Comparison of ENCODE assay signal across 15 cellular contexts in the genomic region with DNA sequence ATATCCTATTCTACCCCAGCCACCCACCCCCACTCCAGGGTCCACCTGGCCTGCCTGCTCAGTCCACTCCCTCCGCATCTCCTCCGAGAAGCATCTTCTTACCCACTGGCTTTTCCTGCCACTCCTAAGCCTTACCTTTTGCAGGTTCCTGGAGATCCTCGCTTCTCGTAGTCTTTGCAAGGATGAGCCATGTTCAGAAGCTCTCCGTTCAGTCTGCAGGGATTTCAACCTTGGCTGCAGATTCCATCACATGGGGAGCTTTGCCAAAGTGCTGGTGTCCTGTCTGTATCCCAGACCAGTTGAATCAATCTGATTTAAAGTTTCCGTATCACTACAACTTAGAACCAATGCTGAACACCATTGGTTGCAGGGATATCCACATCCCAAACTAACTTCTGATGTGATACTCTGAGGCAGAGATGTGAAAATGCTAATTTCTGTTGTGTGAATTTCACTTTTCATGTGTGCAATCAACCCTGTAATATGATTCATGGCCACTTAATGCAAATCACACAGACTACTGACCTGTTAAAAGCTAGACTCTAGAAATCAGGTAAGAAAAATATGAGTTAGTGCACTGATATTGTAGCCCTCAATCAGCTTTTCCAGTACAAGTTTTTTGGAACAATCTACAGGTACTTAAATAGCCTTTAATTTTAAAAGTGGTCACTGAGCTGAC.
DNase-seq lines count a peak whose midpoint lies in the region; ATAC-seq and TF ChIP-seq lines count a peak whose summit lies in the region.
"Had no signal": no experiment of that assay in that cellular context is flagged by ENCODE, and none has a peak within 500 bp of the region (broad histone marks: within the 10 kb centered on the region; RNA-seq: fewer than 3 reads in every experiment).

No MANE protein-coding gene starts in this region.

- H3K4me1 Mint-ChIP-seq in activated T-cell treated with anti-CD3 and anti-CD28 coated beads, Interleukin-2, amount 50 U/mL, for 24 hours (ENCODE audit: low read depth): peaks cover 48% of the 10 kb centered on the region
- H3K4me1 Mint-ChIP-seq in GM23338: peaks cover 11% of the 10 kb centered on the region

- H3K9ac ChIP-seq in skeletal muscle satellite cell (ENCODE audit: low read depth, low read length): peak overlapping the region; percentile 3

- H4K20me1 ChIP-seq in GM23338 (replicated peaks; ENCODE audit: insufficient read depth): peaks cover 4% of the 10 kb centered on the region

- no peaks in the 10 kb centered on the region for H3K9me3 ChIP-seq in RWPE2 (ENCODE audit: severe bottlenecking)
- no peaks in the 10 kb centered on the region for H3K9me3 ChIP-seq in skeletal muscle satellite cell (replicated peaks; ENCODE audit: low read length)
- no peaks in the 10 kb centered on the region for H3K9me3 ChIP-seq in Peyer's patch
- H3K9me3 ChIP-seq: ovary had no signal

- no peaks in the 10 kb centered on the region for H3K27me3 Mint-ChIP-seq in activated T-cell treated with anti-CD3 and anti-CD28 coated beads, Interleukin-2, amount 50 U/mL, for 24 hours
- peaks cover 7% of the 10 kb centered on the region for H3K27me3 Mint-ChIP-seq in GM23338 (ENCODE audit: insufficient read depth, low read depth, poor library complexity)
- H3K27me3 Mint-ChIP-seq: activated CD4-positive, alpha-beta T cell treated with anti-CD3 and anti-CD28 coated beads, Interleukin-2, amount 10 ng/mL, durations not matched to agents 7 days and 5 days; dendritic cell treated with granulocyte-macrophage colony-stimulating factor and Interleukin-4, amounts not matched to agents 40 ng/mL and 50 ng/mL, for 4 days had no signal

- no peak for TF ChIP-seq CTCF in RWPE2 (IDR thresholded peaks at IDR 0.05; ENCODE audit: poor library complexity, severe bottlenecking)
- no peak for TF ChIP-seq CTCF in choroid plexus epithelial cell (conservative IDR thresholded peaks at IDR 0.05; ENCODE audit: low read depth, low read length)
- TF ChIP-seq CTCF in Peyer's patch (IDR thresholded peaks at IDR 0.05): no peak
- TF ChIP-seq CTCF in GM23338 (conservative IDR thresholded peaks at IDR 0.05; ENCODE audit: low read depth in 2 of 2): no peak

- H3K4me1 ChIP-seq in RWPE2 (ENCODE audit: insufficient read depth, poor library complexity, severe bottlenecking) (peaks cover 41% of the 10 kb centered on the region), skeletal muscle satellite cell (ENCODE audit: control insufficient read depth, insufficient read depth, low read length) (peaks cover 64% of the 10 kb centered on the region), Peyer's patch (peaks cover 0 to 18% (median 0%) of the 10 kb centered on the region in 4 donors), GM23338 (ENCODE audit: insufficient read depth) (0 out of 2 replicates have a peak, but pooled peaks cover 7% of the 10 kb centered on the region)

- ATAC-seq in RWPE2 (ENCODE audit: low read depth) (no peak), GM18873 (IDR thresholded peaks at IDR 0.05; ENCODE audit: low FRiP score, unreplicated experiment) (no peak), GM23338 (no peak)

- H3K4me3 Mint-ChIP-seq in activated T-cell treated with anti-CD3 and anti-CD28 coated beads, Interleukin-2, amount 50 U/mL, for 24 hours: no peak overlapping the region
- no peak overlapping the region for H3K4me3 Mint-ChIP-seq in GM23338
- H3K4me3 Mint-ChIP-seq: activated CD4-positive, alpha-beta T cell treated with anti-CD3 and anti-CD28 coated beads, Interleukin-2, amount 10 ng/mL, durations not matched to agents 7 days and 5 days; dendritic cell treated with granulocyte-macrophage colony-stimulating factor and Interleukin-4, amounts not matched to agents 40 ng/mL and 50 ng/mL, for 4 days; T-helper 1 cell treated with Interleukin-12 subunit alpha and Interleukin-12 subunit beta and Interleukin-4 antibody, amounts not matched to agents 30 μg/mL and 1 μg/mL, for 36 hours had no signal

- no peak overlapping the region for H3K4me3 ChIP-seq in RWPE2 (ENCODE audit: severe bottlenecking)
- no peak overlapping the region for H3K4me3 ChIP-seq in choroid plexus epithelial cell (ENCODE audit: low read depth, low read length)
- no peak overlapping the region for H3K4me3 ChIP-seq in skeletal muscle satellite cell (ENCODE audit: low read length)
- no peak overlapping the region for H3K4me3 ChIP-seq in Peyer's patch
- H3K4me3 ChIP-seq in GM23338: no peak overlapping the region
- H3K4me3 ChIP-seq: ovary had no signal

- no peaks in the 10 kb centered on the region for H3K9me2 ChIP-seq in GM23338 (ENCODE audit: insufficient read depth)

- peaks cover 95% of the 10 kb centered on the region for H3K36me3 Mint-ChIP-seq in activated T-cell treated with anti-CD3 and anti-CD28 coated beads, Interleukin-2, amount 50 U/mL, for 24 hours (ENCODE audit: low read depth)
- H3K36me3 Mint-ChIP-seq in GM23338 (ENCODE audit: low read depth): peaks cover 64% of the 10 kb centered on the region

- DNase-seq in activated T-cell treated with anti-CD3 and anti-CD28 coated beads, Interleukin-2, amount 50 U/mL, for 24 hours: no peak
- DNase-seq in activated T-cell treated with anti-CD3 and anti-CD28 coated beads for 4 hours: no peak
- DNase-seq in RWPE2 (ENCODE audit: low spot score): no peak
- peak; percentile 13 for DNase-seq in choroid plexus epithelial cell (ENCODE audit: low read depth)
- no peak for DNase-seq in Peyer's patch
- no peak for DNase-seq in GM23338 (ENCODE audit: low spot score)
- DNase-seq: activated CD4-positive, alpha-beta T cell treated with anti-CD3 and anti-CD28 coated beads, Interleukin-2, amount 10 ng/mL, durations not matched to agents 7 days and 5 days; DMS 273 treated with DMSO at 0.1 percent for 48 hours; NCI-H146; ovary; trophoblast cell had no signal

- H3K27ac Mint-ChIP-seq in activated T-cell treated with anti-CD3 and anti-CD28 coated beads, Interleukin-2, amount 50 U/mL, for 24 hours: peak overlapping the region; percentile 84
- no peak overlapping the region for H3K27ac Mint-ChIP-seq in GM23338
- H3K27ac Mint-ChIP-seq: activated CD4-positive, alpha-beta T cell treated with anti-CD3 and anti-CD28 coated beads, Interleukin-2, amount 10 ng/mL, durations not matched to agents 7 days and 5 days; dendritic cell treated with granulocyte-macrophage colony-stimulating factor and Interleukin-4, amounts not matched to agents 40 ng/mL and 50 ng/mL, for 4 days; T-helper 1 cell treated with Interleukin-12 subunit alpha and Interleukin-12 subunit beta and Interleukin-4 antibody, amounts not matched to agents 30 μg/mL and 1 μg/mL, for 36 hours had no signal

- H3F3A ChIP-seq in GM23338 (replicated peaks; ENCODE audit: low read depth): no peaks in the 10 kb centered on the region

- H3K27me3 ChIP-seq in RWPE2 (ENCODE audit: insufficient read depth, poor library complexity, severe bottlenecking) (no peaks in the 10 kb centered on the region), skeletal muscle satellite cell (ENCODE audit: control insufficient read depth, insufficient read depth, low read length) (no peaks in the 10 kb centered on the region), Peyer's patch (no peaks in the 10 kb centered on the region), GM23338 (ENCODE audit: insufficient read depth) (no peaks in the 10 kb centered on the region)
- H3K27me3 ChIP-seq: ovary had no signal

- H3K79me2 ChIP-seq in GM23338 (replicated peaks; ENCODE audit: insufficient read depth): no peaks in the 10 kb centered on the region

- no peak for TF ChIP-seq POLR2A in Peyer's patch (IDR thresholded peaks at IDR 0.05)

- H2AFZ ChIP-seq in GM23338: no peak overlapping the region

- H3K36me3 ChIP-seq in RWPE2 (ENCODE audit: low read depth): peaks cover 75% of the 10 kb centered on the region
- peaks cover 83% of the 10 kb centered on the region for H3K36me3 ChIP-seq in skeletal muscle satellite cell (ENCODE audit: insufficient read depth, low read length)
- H3K36me3 ChIP-seq in Peyer's patch: peaks cover 0 to 96% (median 2%) of the 10 kb centered on the region in 3 donors
- peaks cover 16% of the 10 kb centered on the region for H3K36me3 ChIP-seq in GM23338 (ENCODE audit: insufficient read depth)
- H3K36me3 ChIP-seq: ovary had no signal

- H3K4me2 ChIP-seq in skeletal muscle satellite cell (ENCODE audit: low read length) (no peak overlapping the region), GM23338 (no peak overlapping the region)

- no peaks in the 10 kb centered on the region for H3K9me3 Mint-ChIP-seq in activated T-cell treated with anti-CD3 and anti-CD28 coated beads, Interleukin-2, amount 50 U/mL, for 24 hours
- H3K9me3 Mint-ChIP-seq in GM23338: 0 out of 3 replicates have a peak, but pooled peaks cover 3% of the 10 kb centered on the region
- H3K9me3 Mint-ChIP-seq: activated CD4-positive, alpha-beta T cell treated with anti-CD3 and anti-CD28 coated beads, Interleukin-2, amount 10 ng/mL, durations not matched to agents 7 days and 5 days; dendritic cell treated with granulocyte-macrophage colony-stimulating factor and Interleukin-4, amounts not matched to agents 40 ng/mL and 50 ng/mL, for 4 days; T-helper 1 cell treated with Interleukin-12 subunit alpha and Interleukin-12 subunit beta and Interleukin-4 antibody, amounts not matched to agents 30 μg/mL and 1 μg/mL, for 36 hours had no signal

- H3K27ac ChIP-seq in RWPE2 (ENCODE audit: poor library complexity, severe bottlenecking) (peak overlapping the region; percentile 81), Peyer's patch (no peak overlapping the region), GM23338 (ENCODE audit: low read depth) (no peak overlapping the region)
- H3K27ac ChIP-seq: ovary had no signal

TF ChIP-seq in GM23338, 12 proteins besides CTCF, POLR2A, EP300 and RAD21 (continues in another document):
- TF ChIP-seq ZNF331 (CRISPR knock-in tag; IDR thresholded peaks at IDR 0.05; ENCODE audit: low read depth) (no peak), EZH2 (IDR thresholded peaks at IDR 0.05; ENCODE audit: low read depth, unreplicated experiment) (no peak), POLR2AphosphoS5 (IDR thresholded peaks at IDR 0.05; ENCODE audit: low read depth) (no peak), JUNB (IDR thresholded peaks at IDR 0.05; ENCODE audit: unreplicated experiment) (no peak), EZH2phosphoT487 (IDR thresholded peaks at IDR 0.05; ENCODE audit: unreplicated experiment) (no peak), ZNF114 (CRISPR knock-in tag; IDR thresholded peaks at IDR 0.05) (no peak)
